Comparison of ENCODE assay signal across 8 cellular contexts in the genomic region with DNA sequence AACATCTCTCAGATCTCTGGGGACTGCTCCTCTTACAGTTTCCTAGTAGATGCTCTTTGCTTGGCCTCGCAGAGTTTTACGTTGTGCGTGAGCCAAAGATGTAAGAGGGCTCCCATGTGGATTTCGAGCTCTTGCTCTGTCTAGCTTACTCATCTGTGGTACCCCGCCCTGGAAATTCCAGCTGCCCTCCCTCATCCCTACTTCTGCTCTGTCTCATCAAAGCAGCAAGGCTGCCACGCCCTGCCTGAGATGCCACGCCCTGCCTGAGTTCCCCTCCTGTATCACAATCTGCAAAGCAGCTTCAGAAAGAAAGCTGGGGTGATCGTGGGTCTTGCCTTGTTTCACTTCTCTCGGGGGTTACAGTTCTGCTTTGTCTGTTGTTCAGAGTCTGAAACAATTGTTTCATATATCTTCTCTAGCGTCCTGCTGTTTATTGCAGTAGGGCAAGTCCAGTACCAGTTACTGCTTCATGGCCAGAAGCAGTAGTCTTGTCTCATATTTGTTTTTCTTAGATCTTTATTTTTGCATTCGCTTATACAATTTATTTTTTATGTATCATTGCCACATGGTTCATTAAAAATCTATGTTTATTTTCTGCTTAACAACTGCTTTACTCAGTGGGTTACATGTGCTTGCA. TPM values are rescaled to one million over a fixed set of nuclear protein-coding genes. Genes with fewer than 3 reads are reported as not detected.
A peak's percentile ranks its signal among the peaks of the same experiment; 100 is the strongest.
DNase-seq lines count a peak whose midpoint lies in the region; ATAC-seq, FAIRE-seq and TF ChIP-seq lines count a peak whose summit lies in the region.

No MANE protein-coding gene starts in this region.

- H3K79me2 ChIP-seq in smooth muscle cell (ENCODE audit: low read depth): no peaks in the 10 kb centered on the region

- H3K27ac ChIP-seq in smooth muscle cell (ENCODE audit: low read depth): no peak overlapping the region

- peaks cover 37% of the 10 kb centered on the region for H3K4me1 Mint-ChIP-seq in dendritic cell treated with granulocyte-macrophage colony-stimulating factor and Interleukin-4, amounts not matched to agents 40 ng/mL and 50 ng/mL, for 4 days (ENCODE audit: low read depth)
- H3K4me1 Mint-ChIP-seq in endothelial cell (ENCODE audit: unreplicated experiment): peaks cover 7% of the 10 kb centered on the region

- peak; percentile 20 for DNase-seq in GM12891 (ENCODE audit: insufficient read length, low spot score)
- DNase-seq in KBM-7: peak; percentile 7
- no peak for DNase-seq in endothelial cell (ENCODE audit: low spot score)
- no peak for DNase-seq in smooth muscle cell (lab: John Stamatoyannopoulos, UW; ENCODE audit: unreplicated experiment)
- DNase-seq in NK-92 (lab: John Stamatoyannopoulos, UW; ENCODE audit: unreplicated experiment): no peak

- H3K27me3 Mint-ChIP-seq in dendritic cell treated with granulocyte-macrophage colony-stimulating factor and Interleukin-4, amounts not matched to agents 40 ng/mL and 50 ng/mL, for 4 days: peaks cover 3% of the 10 kb centered on the region
- H3K27me3 Mint-ChIP-seq in endothelial cell (ENCODE audit: unreplicated experiment): peaks cover 3% of the 10 kb centered on the region

- no peaks in the 10 kb centered on the region for H3K36me3 Mint-ChIP-seq in dendritic cell treated with granulocyte-macrophage colony-stimulating factor and Interleukin-4, amounts not matched to agents 40 ng/mL and 50 ng/mL, for 4 days (ENCODE audit: low read depth)
- no peaks in the 10 kb centered on the region for H3K36me3 Mint-ChIP-seq in endothelial cell (ENCODE audit: low read depth, unreplicated experiment)

- in situ Hi-C loops in KBM-7 (cut with MboI; ENCODE audit: low pct_unique_long_range_greater_than_20kb, low sequenced_read_pairs): no loop called here

- H3K4me3 ChIP-seq in skeletal muscle satellite cell (ENCODE audit: low read length) (peak overlapping the region; percentile 55), smooth muscle cell (no peak overlapping the region)

- H3K9me3 ChIP-seq in skeletal muscle satellite cell (replicated peaks; ENCODE audit: low read length): no peaks in the 10 kb centered on the region
- no peaks in the 10 kb centered on the region for H3K9me3 ChIP-seq in smooth muscle cell (replicated peaks; ENCODE audit: low read depth)

- TF ChIP-seq CTCF in endothelial cell (IDR thresholded peaks at IDR 0.05; ENCODE audit: unreplicated experiment) (no peak), smooth muscle cell (IDR thresholded peaks at IDR 0.05; ENCODE audit: borderline replicate concordance, insufficient read depth, poor library complexity, severe bottlenecking) (no peak)

- H3K9ac ChIP-seq in skeletal muscle satellite cell (ENCODE audit: low read depth, low read length) (no peak overlapping the region), smooth muscle cell (ENCODE audit: low read depth) (no peak overlapping the region)

- peak; percentile 100 for ATAC-seq in GM21723 (IDR thresholded peaks at IDR 0.05; ENCODE audit: unreplicated experiment)

- intact Hi-C loops in dendritic cell treated with granulocyte-macrophage colony-stimulating factor and Interleukin-4, amounts not matched to agents 40 ng/mL and 50 ng/mL, for 4 days (cut with micrococcal nuclease): no loop called here

- no peak overlapping the region for H2AFZ ChIP-seq in smooth muscle cell (ENCODE audit: low read depth)

- peak overlapping the region; percentile 88 for H3K27ac Mint-ChIP-seq in dendritic cell treated with granulocyte-macrophage colony-stimulating factor and Interleukin-4, amounts not matched to agents 40 ng/mL and 50 ng/mL, for 4 days
- H3K27ac Mint-ChIP-seq in endothelial cell (ENCODE audit: unreplicated experiment): no peak overlapping the region

- peak overlapping the region; percentile 78 for H3K4me2 ChIP-seq in skeletal muscle satellite cell (ENCODE audit: low read length)
- no peak overlapping the region for H3K4me2 ChIP-seq in smooth muscle cell

- H3K4me3 Mint-ChIP-seq in dendritic cell treated with granulocyte-macrophage colony-stimulating factor and Interleukin-4, amounts not matched to agents 40 ng/mL and 50 ng/mL, for 4 days: no peak overlapping the region
- no peak overlapping the region for H3K4me3 Mint-ChIP-seq in endothelial cell (ENCODE audit: unreplicated experiment)

- H3F3A ChIP-seq in smooth muscle cell (ENCODE audit: low read depth): no peaks in the 10 kb centered on the region

- WGBS in smooth muscle cell (ENCODE audit: low lambda C conversion rate): 78% methylated on average over 11 of the region's 11 CpGs

- H3K9me3 Mint-ChIP-seq in dendritic cell treated with granulocyte-macrophage colony-stimulating factor and Interleukin-4, amounts not matched to agents 40 ng/mL and 50 ng/mL, for 4 days: no peaks in the 10 kb centered on the region
- no peaks in the 10 kb centered on the region for H3K9me3 Mint-ChIP-seq in endothelial cell (ENCODE audit: unreplicated experiment)

- H3K27me3 ChIP-seq in skeletal muscle satellite cell (ENCODE audit: control insufficient read depth, insufficient read depth, low read length) (peaks cover 5% of the 10 kb centered on the region), smooth muscle cell (ENCODE audit: low read depth) (peaks cover 5% of the 10 kb centered on the region)

- H4K20me1 ChIP-seq in smooth muscle cell (ENCODE audit: low read depth): no peaks in the 10 kb centered on the region

- H3K4me1 ChIP-seq in skeletal muscle satellite cell (ENCODE audit: control insufficient read depth, insufficient read depth, low read length): peaks cover 10% of the 10 kb centered on the region
- no peaks in the 10 kb centered on the region for H3K4me1 ChIP-seq in smooth muscle cell (ENCODE audit: low read depth)

- TF ChIP-seq POLR2A in GM12891 (IDR thresholded peaks at IDR 0.05; ENCODE audit: low read depth, low read length): no peak

- FAIRE-seq in GM12891 (lab: Jason Lieb, UNC): peak; percentile 92

- no peaks in the 10 kb centered on the region for H3K36me3 ChIP-seq in skeletal muscle satellite cell (ENCODE audit: insufficient read depth, low read length)
- H3K36me3 ChIP-seq in smooth muscle cell (ENCODE audit: low read depth): no peaks in the 10 kb centered on the region

TF ChIP-seq in GM12891, 5 proteins besides CTCF, POLR2A, EP300 and RAD21:
- TF ChIP-seq SPI1 (IDR thresholded peaks at IDR 0.05; ENCODE audit: low read depth, low read length) (peak; percentile 86), POLR2AphosphoS5 (IDR thresholded peaks at IDR 0.05; ENCODE audit: low read depth, low read length) (no peak), PAX5 (IDR thresholded peaks at IDR 0.05; ENCODE audit: insufficient read depth, low read length, severe bottlenecking) (no peak)

RNA-seq across cellular contexts. Expression of a gene that starts 36.1 kb away (rescaled TPM):
- 23.7 TPM for polyA plus RNA-seq in GM12891 (2012; ENCODE audit: low read depth, missing spikeins)
- total RNA-seq in skeletal muscle satellite cell (2012; rRNA removed): 33.0 and 45.7 TPM in 2 replicates
- total RNA-seq in endothelial cell (ENCODE audit: unreplicated experiment) (169 TPM), smooth muscle cell (46.9 and 56.3 TPM in 2 replicates)
- polyA plus RNA-seq in smooth muscle cell: 53.1 and 57.5 TPM in 2 replicates

Comparison
In these comparisons a context has a peak if more than half of its experiments do, and no peak if none do; other contexts are left out.
1. DNase-seq: peak in GM12891 (single experiment) and KBM-7 (single experiment); none in endothelial cell (single experiment), smooth muscle cell (single experiment) and NK-92 (single experiment).